ENCODE assay signal across 1 cellular context in genomic region chr11:46238078-46238966, GRCh38.
TF ChIP-seq lines count a peak whose summit lies in the region.

No MANE protein-coding gene starts in this region.

TF ChIP-seq in K562, 482 proteins besides CTCF, POLR2A, EP300 and RAD21 (continued from another document and continues in another):
- TF ChIP-seq REST (CRISPR knock-in tag; IDR thresholded peaks at IDR 0.05; ENCODE audit: low read depth) (peak; percentile 42; the same call in 1 of the 2 replicates), MTF1 (CRISPR knock-in tag; IDR thresholded peaks at IDR 0.05; ENCODE audit: borderline replicate concordance) (no peak), MLX (CRISPR knock-in tag; conservative IDR thresholded peaks at IDR 0.05) (no peak), WHSC1 (IDR thresholded peaks at IDR 0.05; ENCODE audit: low read length) (no peak), ZBTB34 (CRISPR knock-in tag; IDR thresholded peaks at IDR 0.05) (no peak), MAFK (IDR thresholded peaks at IDR 0.05; ENCODE audit: low read length) (no peak), TAF7 (tag; IDR thresholded peaks at IDR 0.05) (no peak), NONO (IDR thresholded peaks at IDR 0.05; ENCODE audit: low read depth in 2 of 2, low read length in 1 of 2) (peak; percentile 45 to 62; a peak in 2 of 4 replicates), ZBTB49 (CRISPR knock-in tag; IDR thresholded peaks at IDR 0.05; ENCODE audit: borderline replicate concordance) (no peak), HEY1 (CRISPR knock-in tag; IDR thresholded peaks at IDR 0.05; ENCODE audit: borderline replicate concordance) (no peak), PBX2 (CRISPR knock-in tag; IDR thresholded peaks at IDR 0.05; ENCODE audit: low read depth) (no peak), PBX2 (tag; conservative IDR thresholded peaks at IDR 0.05; ENCODE audit: low read depth) (no peak), POU5F1 (IDR thresholded peaks at IDR 0.05; ENCODE audit: borderline replicate concordance, low read depth, low read length, partially characterized antibody) (no peak), NCOA4 (IDR thresholded peaks at IDR 0.05; ENCODE audit: partially characterized antibody) (no peak), CBX2 (IDR thresholded peaks at IDR 0.05; ENCODE audit: insufficient read depth, low read length, poor library complexity, severe bottlenecking) (no peak), ZNF253 (CRISPR knock-in tag; conservative IDR thresholded peaks at IDR 0.05) (no peak), GATA2 (CRISPR knock-in tag; IDR thresholded peaks at IDR 0.05) (no peak), RFX5 (IDR thresholded peaks at IDR 0.05; ENCODE audit: low read depth, low read length) (no peak), CBX3 (IDR thresholded peaks at IDR 0.05; ENCODE audit: borderline replicate concordance in 1 of 2, low read length in 2 of 2) (0 out of 3 replicates have a peak, but pooled peaks of 1 of the 2 experiments have one; percentile 8), FOXJ2 (tag; IDR thresholded peaks at IDR 0.05) (no peak), ZNF764 (CRISPR knock-in tag; IDR thresholded peaks at IDR 0.05; ENCODE audit: low read depth) (no peak), MLLT1 (IDR thresholded peaks at IDR 0.05) (no peak), E4F1 (CRISPR knock-in tag; IDR thresholded peaks at IDR 0.05; ENCODE audit: borderline replicate concordance) (no peak), ESRRA (IDR thresholded peaks at IDR 0.05; ENCODE audit: borderline replicate concordance, low read depth) (peak; percentile 31; the same call in 1 of the 2 replicates), ZBTB5 (IDR thresholded peaks at IDR 0.05) (no peak), ZNF398 (CRISPR knock-in tag; IDR thresholded peaks at IDR 0.05) (no peak; the same call in 1 of the 2 replicates), SMAD4 (CRISPR knock-in tag; conservative IDR thresholded peaks at IDR 0.05) (peak; percentile 79), SMARCA4 (IDR thresholded peaks at IDR 0.05) (no peak), PHF20 (IDR thresholded peaks at IDR 0.05; ENCODE audit: partially characterized antibody) (no peak), STAT5A (IDR thresholded peaks at IDR 0.05; ENCODE audit: borderline replicate concordance, low read length) (no peak), POLR2H (tag; IDR thresholded peaks at IDR 0.05; ENCODE audit: low read depth) (peak; percentile 3; the same call in 1 of the 2 replicates), ZNF239 (CRISPR knock-in tag; IDR thresholded peaks at IDR 0.05) (peak; percentile 10; the same call in 1 of the 2 replicates), ZBTB9 (CRISPR knock-in tag; IDR thresholded peaks at IDR 0.05) (peak; percentile 87), CHD1 (IDR thresholded peaks at IDR 0.05; ENCODE audit: low read length) (peak; percentile 27)
